9 cellular contexts compared by ENCODE assay signal in genomic region chr15:100713163-100713867, GRCh38.
A peak's percentile ranks its signal among the peaks of the same experiment; 100 is the strongest.
DNase-seq lines count a peak whose midpoint lies in the region; ATAC-seq and TF ChIP-seq lines count a peak whose summit lies in the region.
"Had no signal": no experiment of that assay in that cellular context is flagged by ENCODE, and none has a peak within 500 bp of the region (broad histone marks: within the 10 kb centered on the region; RNA-seq: fewer than 3 reads in every experiment).

No MANE protein-coding gene starts in this region.

- no peak for TF ChIP-seq CTCF in retinal pigment epithelial cell (conservative IDR thresholded peaks at IDR 0.05; ENCODE audit: low read depth, low read length)
- no peak for TF ChIP-seq CTCF in nephron progenitor cell (IDR thresholded peaks at IDR 0.05)

- peaks cover 26% of the 10 kb centered on the region for H3K9me3 Mint-ChIP-seq in nephron progenitor cell

- no peak overlapping the region for H2AFZ ChIP-seq in GM23248

- H3K4me2 ChIP-seq in GM23248 (ENCODE audit: unreplicated experiment) = no peak overlapping the region

- no peak overlapping the region for H3K27ac Mint-ChIP-seq in nephron progenitor cell

- peak; percentile 71 for DNase-seq in GM23248
- peak; percentile 87 to 92 for DNase-seq in SJSA1 (ENCODE audit: low read depth in 1 of 2, low spot score in 2 of 2)
- peak; percentile 18 for DNase-seq in glomerular endothelial cell (ENCODE audit: extremely low read depth, low read depth, low spot score)
- peak; percentile 81 for DNase-seq in retinal pigment epithelial cell (ENCODE audit: low read depth)
- DNase-seq in C1 segment of cervical spinal cord (lab: John Stamatoyannopoulos, UW) = no peak
- DNase-seq in nephron progenitor cell = no peak
- no peak for DNase-seq in central memory CD4-positive, alpha-beta T cell

- H3K27ac ChIP-seq in GM23248 (peak overlapping the region; percentile 10; the same call in 1 of the 2 replicates), SJSA1 (peak overlapping the region; percentile 85)

- H3K36me3 Mint-ChIP-seq in nephron progenitor cell (ENCODE audit: low read depth) = peaks cover 13% of the 10 kb centered on the region

- H3K9me2 ChIP-seq in GM23248 (ENCODE audit: insufficient read depth) = no peaks in the 10 kb centered on the region

- H3K9me3 ChIP-seq in GM23248 (ENCODE audit: low read depth) (no peaks in the 10 kb centered on the region), SJSA1 (replicated peaks) (no peaks in the 10 kb centered on the region)
- H3K9me3 ChIP-seq: esophagus muscularis mucosa had no signal

- H3K36me3 ChIP-seq in GM23248 (ENCODE audit: low read depth) (no peaks in the 10 kb centered on the region), SJSA1 (no peaks in the 10 kb centered on the region)
- H3K36me3 ChIP-seq: esophagus muscularis mucosa had no signal

- peaks cover 12% of the 10 kb centered on the region for H3K4me1 Mint-ChIP-seq in nephron progenitor cell

- H3K4me3 ChIP-seq in GM23248 (no peak overlapping the region), SJSA1 (no peak overlapping the region), retinal pigment epithelial cell (ENCODE audit: low read length) (no peak overlapping the region)
- H3K4me3 ChIP-seq: esophagus muscularis mucosa had no signal

- H3K9ac ChIP-seq in GM23248 = 0 out of 2 replicates have a peak overlapping the region, but pooled peaks have one; percentile 18

- WGBS in GM23248 (ENCODE audit: low coverage in 1 of 2, low lambda C conversion rate in 2 of 2, missing lambda C conversion rate in 2 of 2), 2 experiments = 79 to 83% methylated on average over 21 to 22 of the region's 22 CpGs

- H4K20me1 ChIP-seq in GM23248 (ENCODE audit: insufficient read depth) = no peaks in the 10 kb centered on the region

- H3K4me1 ChIP-seq in GM23248 (ENCODE audit: insufficient read depth) = peaks cover 19% of the 10 kb centered on the region
- H3K4me1 ChIP-seq in SJSA1 (replicated peaks) = peaks cover 24% of the 10 kb centered on the region

- peaks cover 26% of the 10 kb centered on the region for H3K27me3 Mint-ChIP-seq in nephron progenitor cell (ENCODE audit: low read depth, poor library complexity)

- no peaks in the 10 kb centered on the region for H3K79me2 ChIP-seq in GM23248 (ENCODE audit: insufficient read depth)

- in situ Hi-C loops in GM23248 (cut with MboI) = no loop called here

- H3K4me3 Mint-ChIP-seq in nephron progenitor cell = no peak overlapping the region

- no peak for ATAC-seq in GM18519 (IDR thresholded peaks at IDR 0.05; ENCODE audit: low FRiP score, unreplicated experiment)

- H3K27me3 ChIP-seq in GM23248 (replicated peaks; ENCODE audit: insufficient read depth) (no peaks in the 10 kb centered on the region), SJSA1 (replicated peaks) (no peaks in the 10 kb centered on the region)
- H3K27me3 ChIP-seq: esophagus muscularis mucosa had no signal

- no peaks in the 10 kb centered on the region; the same call in none of the 2 replicates for H3F3A ChIP-seq in GM23248 (ENCODE audit: insufficient read depth)

Comparison
In these comparisons a context has a peak if more than half of its experiments do, and no peak if none do; other contexts are left out.
1. DNase-seq: peak in GM23248 (single experiment), SJSA1 (2 of 2), glomerular endothelial cell (single experiment) and retinal pigment epithelial cell (single experiment); none in C1 segment of cervical spinal cord (0 of 14), nephron progenitor cell (single experiment) and central memory CD4-positive, alpha-beta T cell (single experiment).